22 cellular contexts compared by ENCODE assay signal in genomic region chr5:76637490-76637889, GRCh38. TPM values are rescaled to one million over a fixed set of nuclear protein-coding genes. Genes with fewer than 3 reads are reported as not detected.
"Had no signal": no experiment of that assay in that cellular context is flagged by ENCODE, and none has a peak within 500 bp of the region (broad histone marks: within the 10 kb centered on the region; RNA-seq: fewer than 3 reads in every experiment).

No MANE protein-coding gene starts in this region.

- H3K4me2 ChIP-seq: PC-9 had no signal

- H3K4me3 ChIP-seq: PC-9 had no signal

- DNase-seq: activated B cell treated with CpG ODN at 0.5 μM for 24 hours; activated CD4-positive, alpha-beta T cell treated with anti-CD3 and anti-CD28 coated beads for 1 hour; activated CD4-positive, alpha-beta T cell treated with anti-CD3 and anti-CD28 coated beads, Interleukin-2, amount 10 ng/mL, durations not matched to agents 24 days and 14 days; activated CD4-positive, alpha-beta T cell treated with anti-CD3 and anti-CD28 coated beads, Interleukin-2, amount 50 U/mL, for 48 hours; activated CD8-positive, alpha-beta memory T cell treated with anti-CD3 and anti-CD28 coated beads, Interleukin-2, amount 10 ng/mL, durations not matched to agents 7 days and 5 days; activated gamma-delta T cell; activated naive CD4-positive, alpha-beta T cell treated with anti-CD3 and anti-CD28 coated beads for 36 hours; activated T-cell treated with anti-CD3 and anti-CD28 coated beads, Interleukin-2, amount 50 U/mL, for 4 hours; amygdala; KBM-7; NCI-H1105; NCI-H1436; NCI-H1694 treated with DMSO at 0.1 percent for 48 hours; NCI-H2081; NCI-H446; NCI-H524; PC-9; SIG-M5; T-helper 17 cell; T-helper 9 cell had no signal

- FAIRE-seq: astrocyte had no signal

- H3K27ac ChIP-seq: PC-9 had no signal

- ATAC-seq: activated CD8-positive, alpha-beta memory T cell treated with anti-CD3 and anti-CD28 coated beads, Interleukin-2, amount 10 ng/mL, durations not matched to agents 7 days and 5 days; activated T-cell treated with anti-CD3 and anti-CD28 coated beads, Interleukin-2, amount 50 U/mL, for 4 hours; activated T-helper 17 cell treated with anti-CD3 and anti-CD28 coated beads, Interleukin-2, amount 50 U/mL, for 72 hours; T-helper 17 cell had no signal

- H2AFZ ChIP-seq: PC-9 had no signal

RNA-seq across cellular contexts. Expression of gene F2RL2, which starts 14.3 kb away (rescaled TPM):
- total RNA-seq: activated B cell treated with CpG ODN at 0.5 μM for 24 hours; activated CD4-positive, alpha-beta T cell treated with anti-CD3 and anti-CD28 coated beads, Interleukin-2, amount 10 ng/mL, durations not matched to agents 24 days and 14 days; activated naive CD4-positive, alpha-beta T cell treated with anti-CD3 and anti-CD28 coated beads for 36 hours; T-helper 17 cell had no signal
